Comparison of ENCODE assay signal across 18 cellular contexts in genomic region chr4:168629561-168629960, GRCh38.
DNase-seq lines count a peak whose midpoint lies in the region; FAIRE-seq and TF ChIP-seq lines count a peak whose summit lies in the region.
"Had no signal": no experiment of that assay in that cellular context is flagged by ENCODE, and none has a peak within 500 bp of the region (broad histone marks: within the 10 kb centered on the region; RNA-seq: fewer than 3 reads in every experiment).

No MANE protein-coding gene starts in this region.

- no peak for TF ChIP-seq CTCF in neural crest cell (conservative IDR thresholded peaks at IDR 0.05)

- H3K4me3 ChIP-seq in SK-N-MC = peak overlapping the region; percentile 87; the same call in 1 of the 2 replicates
- H3K4me3 ChIP-seq: BLaER1 had no signal

- no peaks in the 10 kb centered on the region for H3K36me3 ChIP-seq in SK-N-MC (ENCODE audit: insufficient read depth, low read length)
- H3K36me3 ChIP-seq: BLaER1 had no signal

- H3K9me3 ChIP-seq in SK-N-MC (ENCODE audit: low read depth, low read length) = no peaks in the 10 kb centered on the region
- H3K9me3 ChIP-seq: BLaER1 had no signal

- no peaks in the 10 kb centered on the region for H3K9me3 Mint-ChIP-seq in neural crest cell

- FAIRE-seq in urothelium cell line (lab: Jason Lieb, UNC) = peak; percentile 70
- FAIRE-seq: H1 had no signal

- H3K27ac ChIP-seq in SK-N-MC = no peak overlapping the region
- H3K27ac ChIP-seq: 22Rv1, BLaER1 had no signal

- peaks cover 37% of the 10 kb centered on the region for H3K4me1 Mint-ChIP-seq in neural crest cell

- H3K27me3 Mint-ChIP-seq in neural crest cell (ENCODE audit: low read depth) = no peaks in the 10 kb centered on the region

- no peak overlapping the region for H3K9ac ChIP-seq in SK-N-MC (ENCODE audit: insufficient read length)
- H3K9ac ChIP-seq: BLaER1 had no signal

- H3K27ac Mint-ChIP-seq in neural crest cell (ENCODE audit: unreplicated experiment) = no peak overlapping the region

- DNase-seq in DMS 273 (lab: John Stamatoyannopoulos, UW; ENCODE audit: unreplicated experiment) (peak; percentile 41), DMS 273 treated with DMSO at 0.1 percent for 48 hours (lab: John Stamatoyannopoulos, UW) (no peak), SK-N-MC (ENCODE audit: low read depth, low spot score) (no peak), neural crest cell (ENCODE audit: low read depth, low spot score) (no peak), urothelium cell line (ENCODE audit: low spot score) (no peak), activated gamma-delta T cell treated with Interleukin-2 at 50 U/mL for 16 hours (no peak), COLO668 (lab: John Stamatoyannopoulos, UW; ENCODE audit: unreplicated experiment) (no peak)
- DNase-seq in activated CD4-positive, CD25-positive, alpha-beta regulatory T cell (lab: John Stamatoyannopoulos, UW) = no peak
- DNase-seq: DMS153, EL, Karpas-422, NCI-H1930, NCI-H2227 treated with DMSO at 0.1 percent for 48 hours, NCI-H524 treated with DMSO at 0.1 percent for 48 hours, RPMI8226 had no signal

- H3K4me3 Mint-ChIP-seq in neural crest cell = peak overlapping the region; percentile 49

- no peaks in the 10 kb centered on the region for H3K36me3 Mint-ChIP-seq in neural crest cell (ENCODE audit: low read depth)
